30 cellular contexts compared by ENCODE assay signal in the genomic region with DNA sequence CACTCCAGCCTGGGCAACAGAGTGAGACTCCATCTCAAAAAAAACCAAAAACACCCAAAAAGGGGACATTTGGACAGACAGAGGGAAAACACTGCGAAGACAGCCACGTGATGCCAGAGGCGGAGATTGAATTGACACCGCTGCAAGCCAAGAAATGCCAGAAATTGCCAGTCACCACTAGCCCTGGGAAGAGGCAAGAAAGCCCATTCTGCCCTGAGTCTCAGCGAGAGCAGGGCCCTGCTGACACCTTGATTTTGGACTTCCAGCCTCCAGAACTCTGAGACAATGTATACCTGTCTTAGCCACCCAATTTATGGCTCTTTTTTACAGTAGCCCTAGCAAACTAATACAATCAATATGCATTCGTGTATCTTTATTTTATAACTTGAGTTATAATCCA. TPM values are rescaled to one million over a fixed set of nuclear protein-coding genes. Genes with fewer than 3 reads are reported as not detected.
"Had no signal": no experiment of that assay in that cellular context is flagged by ENCODE, and none has a peak within 500 bp of the region (broad histone marks: within the 10 kb centered on the region; RNA-seq: fewer than 3 reads in every experiment).

No MANE protein-coding gene starts in this region.

- H3K4me1 ChIP-seq: foreskin keratinocyte, left ventricle myocardium inferior, lower lobe of right lung had no signal

- H3K36me3 ChIP-seq: esophagus muscularis mucosa, gastroesophageal sphincter, heart left ventricle, left ventricle myocardium inferior, lower lobe of right lung had no signal

- H3K36me3 Mint-ChIP-seq: immature natural killer cell, mesothelial cell of epicardium, naive B cell had no signal

- H2AFZ ChIP-seq: hepatocyte had no signal

- H3K27ac Mint-ChIP-seq: effector memory CD8-positive, alpha-beta T cell; immature natural killer cell; mesothelial cell of epicardium; naive B cell had no signal

- H3K9me3 ChIP-seq: esophagus muscularis mucosa, gastroesophageal sphincter, left ventricle myocardium inferior, lower lobe of right lung, mucosa of descending colon had no signal

- H3K27ac ChIP-seq: coronary artery, esophagus muscularis mucosa, foreskin keratinocyte, gastroesophageal sphincter, heart left ventricle, hepatocyte, left ventricle myocardium inferior, lower lobe of right lung had no signal

- H3K4me3 Mint-ChIP-seq: effector memory CD8-positive, alpha-beta T cell; immature natural killer cell; mesothelial cell of epicardium; naive B cell had no signal

- H3K4me3 ChIP-seq: coronary artery, esophagus muscularis mucosa, gastroesophageal sphincter, heart left ventricle, hepatocyte, left ventricle myocardium inferior, lower lobe of right lung, mucosa of descending colon had no signal

- FAIRE-seq: endothelial cell of umbilical vein, frontal cortex, kidney had no signal

- ATAC-seq: effector memory CD8-positive, alpha-beta T cell; foreskin keratinocyte; gastroesophageal sphincter; heart left ventricle; left colon; left lobe of liver; lower lobe of right lung; mucosa of descending colon had no signal

- H3K9me3 Mint-ChIP-seq: effector memory CD8-positive, alpha-beta T cell; immature natural killer cell; naive B cell had no signal

- H3K4me1 Mint-ChIP-seq: immature natural killer cell, naive B cell had no signal

- H3K27me3 ChIP-seq: esophagus muscularis mucosa, foreskin keratinocyte, gastroesophageal sphincter, heart left ventricle, hepatocyte had no signal

- H3K4me2 ChIP-seq: hepatocyte had no signal

- H3K79me2 ChIP-seq: hepatocyte had no signal

- DNase-seq: effector CD8-positive, alpha-beta T cell; effector memory CD8-positive, alpha-beta T cell; foreskin keratinocyte; heart left ventricle; hypothalamus; immature natural killer cell; kidney; kidney glomerular epithelial cell; left colon; left ventricle myocardium inferior; lower lobe of right lung; mesenchymal stem cell; mucosa of descending colon; naive B cell had no signal

RNA-seq across cellular contexts. Expression of a gene that starts 13.2 kb away (rescaled TPM):
- total RNA-seq: chondrocyte, dermis microvascular lymphatic vessel endothelial cell, endothelial cell of umbilical vein, epithelial cell of proximal tubule, esophagus muscularis mucosa, fibroblast of villous mesenchyme, foreskin keratinocyte, left colon, left ventricle myocardium inferior, lower lobe of right lung, lung microvascular endothelial cell, mesenteric fat pad, myocyte had no signal
- polyA plus RNA-seq: endothelial cell of umbilical vein, fibroblast of lung, foreskin keratinocyte, heart left ventricle, immature natural killer cell had no signal

RNA-seq across cellular contexts. Expression of a gene that starts 40.2 kb away (rescaled TPM):
- polyA plus RNA-seq: immature natural killer cell had no signal
